In genomic region chr17:1716076-1716911, GRCh38 we compare ENCODE assay signal across 8 cellular contexts.
DNase-seq lines count a peak whose midpoint lies in the region; ATAC-seq lines count a peak whose summit lies in the region.

No MANE protein-coding gene starts in this region.

- peak overlapping the region; percentile 95 to 96 for H3K27ac Mint-ChIP-seq in effector memory CD8-positive, alpha-beta T cell
- peak overlapping the region; percentile 94 for H3K27ac Mint-ChIP-seq in memory B cell

- no peaks in the 10 kb centered on the region for H3K27me3 Mint-ChIP-seq in effector memory CD8-positive, alpha-beta T cell
- peaks cover 5% of the 10 kb centered on the region for H3K27me3 Mint-ChIP-seq in memory B cell

- no peaks in the 10 kb centered on the region for H3K9me3 Mint-ChIP-seq in effector memory CD8-positive, alpha-beta T cell
- H3K9me3 Mint-ChIP-seq in memory B cell, result no peaks in the 10 kb centered on the region

- peaks cover 23% of the 10 kb centered on the region for H3K36me3 Mint-ChIP-seq in effector memory CD8-positive, alpha-beta T cell (ENCODE audit: insufficient read depth)
- H3K36me3 Mint-ChIP-seq in memory B cell, result no peaks in the 10 kb centered on the region

- peak; percentile 71 for ATAC-seq in GM19468 (IDR thresholded peaks at IDR 0.05; ENCODE audit: extremely low read depth, unreplicated experiment)
- peak; percentile 82 for ATAC-seq in effector memory CD8-positive, alpha-beta T cell (replicated peaks)
- peak; percentile 80 for ATAC-seq in memory B cell (ENCODE audit: low read depth)

- H3K4me3 Mint-ChIP-seq in effector memory CD8-positive, alpha-beta T cell, result peak overlapping the region; percentile 96 to 97
- H3K4me3 Mint-ChIP-seq in memory B cell, result peak overlapping the region; percentile 96

- peak; percentile 90 for DNase-seq in CMK (ENCODE audit: low read depth)
- peak; percentile 99 for DNase-seq in HS-5 (ENCODE audit: low read depth)
- peak; percentile 96 for DNase-seq in NK-92 treated with Interleukin-12 subunit alpha and Interleukin-12 subunit beta, amount 100 ng/mL, for 24 hours (lab: John Stamatoyannopoulos, UW)
- peak; percentile 97 to 100 (median 99) for DNase-seq in activated CD8-positive, alpha-beta memory T cell treated with anti-CD3 and anti-CD28 coated beads for 48 hours (ENCODE audit: low read depth in 2 of 3, low spot score in 2 of 3)
- peak; percentile 99 to 100 (median 99) for DNase-seq in effector memory CD8-positive, alpha-beta T cell
- DNase-seq in memory B cell (ENCODE audit: low spot score in 2 of 2), result peak; percentile 98 to 100
- peak; percentile 100 for DNase-seq in stimulated activated CD8-positive, alpha-beta memory T cell treated with anti-CD3 and anti-CD28 coated beads, Interleukin-12 subunit alpha, Interleukin-12 subunit beta, amount 100 ng/mL, for 24 hours (ENCODE audit: extremely low read depth)

- peaks cover 30 to 36% of the 10 kb centered on the region in 2 donors for H3K4me1 Mint-ChIP-seq in effector memory CD8-positive, alpha-beta T cell (ENCODE audit: low read depth in 2 of 2)
- peaks cover 22% of the 10 kb centered on the region for H3K4me1 Mint-ChIP-seq in memory B cell

Comparison
In these comparisons a context has a peak if more than half of its experiments do, and no peak if none do; other contexts are left out.
1. Peak in every context shown above with its lines: DNase-seq and ATAC-seq.